11 cellular contexts compared by ENCODE assay signal in the genomic region with DNA sequence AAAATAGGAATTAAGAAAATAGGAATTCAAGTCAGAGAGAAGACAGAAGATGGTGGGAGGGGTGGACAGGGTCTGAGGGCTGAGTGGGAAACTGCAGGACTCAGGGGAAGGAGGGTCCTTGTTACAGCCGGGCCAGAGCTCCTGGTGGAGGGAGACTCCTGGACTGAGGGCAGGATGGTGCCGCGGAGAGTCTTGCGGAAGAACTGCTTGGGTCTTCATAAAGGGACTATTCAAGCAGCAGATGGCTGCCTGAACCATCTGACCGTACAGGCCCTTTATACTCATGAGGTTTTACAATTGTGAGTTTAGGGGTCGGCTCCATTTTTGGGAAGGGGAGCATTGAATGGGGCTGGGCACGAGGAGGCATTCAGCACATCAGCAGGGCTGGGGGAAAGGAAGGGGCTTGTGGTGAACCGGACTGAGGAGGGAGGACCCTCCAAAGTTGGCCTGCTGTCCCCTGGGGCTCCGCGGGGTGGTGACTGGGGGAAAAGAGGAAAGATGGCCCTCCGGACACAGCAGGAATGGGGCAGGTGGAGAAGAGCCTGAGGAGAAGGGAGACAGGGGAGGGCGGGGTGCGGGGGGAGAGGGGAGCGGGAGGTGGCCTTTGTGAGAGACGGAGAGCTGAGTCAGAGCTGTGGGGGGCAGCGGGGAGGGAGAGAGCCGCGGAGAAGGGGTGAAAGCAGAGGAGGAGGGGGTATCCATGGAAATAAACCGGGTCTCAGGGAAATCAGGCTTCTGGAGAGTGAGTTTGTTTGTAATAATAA. TPM values are rescaled to one million over a fixed set of nuclear protein-coding genes. Genes with fewer than 3 reads are reported as not detected.
DNase-seq lines count a peak whose midpoint lies in the region; ATAC-seq, FAIRE-seq and TF ChIP-seq lines count a peak whose summit lies in the region.
"Had no signal": no experiment of that assay in that cellular context is flagged by ENCODE, and none has a peak within 500 bp of the region (broad histone marks: within the 10 kb centered on the region; RNA-seq: fewer than 3 reads in every experiment).

No MANE protein-coding gene starts in this region.

- TF ChIP-seq POLR2A in stomach (IDR thresholded peaks at IDR 0.05) (no peak), GM12891 (IDR thresholded peaks at IDR 0.05; ENCODE audit: low read depth, low read length) (no peak)

- H3K27me3 Mint-ChIP-seq in activated T-cell treated with anti-CD3 and anti-CD28 coated beads, Interleukin-2, amount 50 U/mL, for 4 hours (ENCODE audit: low read depth): peaks cover 30% of the 10 kb centered on the region
- peaks cover 48% of the 10 kb centered on the region for H3K27me3 Mint-ChIP-seq in activated CD8-positive, alpha-beta T cell treated with anti-CD3 and anti-CD28 coated beads, Interleukin-2, amount 10 ng/mL, durations not matched to agents 7 days and 5 days (ENCODE audit: low read depth)

- peaks cover 3% of the 10 kb centered on the region for H3K4me1 Mint-ChIP-seq in activated T-cell treated with anti-CD3 and anti-CD28 coated beads, Interleukin-2, amount 50 U/mL, for 4 hours (ENCODE audit: low read depth)
- peaks cover 6% of the 10 kb centered on the region for H3K4me1 Mint-ChIP-seq in activated CD8-positive, alpha-beta T cell treated with anti-CD3 and anti-CD28 coated beads, Interleukin-2, amount 10 ng/mL, durations not matched to agents 7 days and 5 days (ENCODE audit: low read depth)

- DNase-seq in activated T-cell treated with anti-CD3 and anti-CD28 coated beads, Interleukin-2, amount 50 U/mL, for 4 hours: no peak
- DNase-seq in activated T-cell treated with anti-CD3 and anti-CD28 coated beads for 4 hours (no peak), stomach (no peak), NCI-H2107 (lab: John Stamatoyannopoulos, UW) (no peak), GM12891 (ENCODE audit: insufficient read length, low spot score) (no peak), SHP77 (lab: John Stamatoyannopoulos, UW) (no peak)
- DNase-seq in activated CD8-positive, alpha-beta T cell treated with anti-CD3 and anti-CD28 coated beads, Interleukin-2, amount 10 ng/mL, durations not matched to agents 7 days and 5 days: no peak
- DNase-seq: NCI-H526 treated with DMSO at 0.1 percent for 48 hours, right cardiac atrium had no signal

- H3K9me3 ChIP-seq in iPS-18c (ENCODE audit: control insufficient read depth, insufficient read depth, low read length) (no peaks in the 10 kb centered on the region), stomach (no peaks in the 10 kb centered on the region)

- no peaks in the 10 kb centered on the region for H3K36me3 ChIP-seq in stomach

- peaks cover 17 to 19% (median 18%) of the 10 kb centered on the region in 4 donors for H3K4me1 ChIP-seq in stomach

- peak overlapping the region; percentile 78 for H3K4me3 ChIP-seq in iPS-18c (ENCODE audit: insufficient read depth, low read depth, low read length)
- peak overlapping the region in 3 of 4 donors; percentile 58 to 82 (median 75) for H3K4me3 ChIP-seq in stomach

- TF ChIP-seq EP300 in stomach (IDR thresholded peaks at IDR 0.05): no peak

- H3K27ac ChIP-seq in stomach: no peak overlapping the region

- no peak for FAIRE-seq in GM12891 (lab: Jason Lieb, UNC)
- FAIRE-seq: bronchial epithelial cell had no signal

- no peak for ATAC-seq in activated T-cell treated with anti-CD3 and anti-CD28 coated beads, Interleukin-2, amount 50 U/mL, for 4 hours
- no peak for ATAC-seq in activated CD8-positive, alpha-beta T cell treated with anti-CD3 and anti-CD28 coated beads, Interleukin-2, amount 10 ng/mL, durations not matched to agents 7 days and 5 days
- ATAC-seq: right cardiac atrium had no signal

- no peak overlapping the region for H3K27ac Mint-ChIP-seq in activated CD8-positive, alpha-beta T cell treated with anti-CD3 and anti-CD28 coated beads, Interleukin-2, amount 10 ng/mL, durations not matched to agents 7 days and 5 days

- 32 to 40% (median 37%) methylated on average over 19 of the region's 19 CpGs for WGBS in stomach, 5 donors

- peaks cover 12 to 64% (median 35%) of the 10 kb centered on the region in 3 donors for H3K27me3 ChIP-seq in stomach

- intact Hi-C loops in stomach (cut with DNase I; ENCODE audit: low total_unique reads): no loop called here

- no peaks in the 10 kb centered on the region for H3K36me3 Mint-ChIP-seq in activated T-cell treated with anti-CD3 and anti-CD28 coated beads, Interleukin-2, amount 50 U/mL, for 4 hours (ENCODE audit: insufficient read depth)
- no peaks in the 10 kb centered on the region for H3K36me3 Mint-ChIP-seq in activated CD8-positive, alpha-beta T cell treated with anti-CD3 and anti-CD28 coated beads, Interleukin-2, amount 10 ng/mL, durations not matched to agents 7 days and 5 days (ENCODE audit: low read depth)

- H3K9me3 Mint-ChIP-seq in activated T-cell treated with anti-CD3 and anti-CD28 coated beads, Interleukin-2, amount 50 U/mL, for 4 hours: no peaks in the 10 kb centered on the region
- H3K9me3 Mint-ChIP-seq in activated CD8-positive, alpha-beta T cell treated with anti-CD3 and anti-CD28 coated beads, Interleukin-2, amount 10 ng/mL, durations not matched to agents 7 days and 5 days (ENCODE audit: insufficient read depth): no peaks in the 10 kb centered on the region

- TF ChIP-seq CTCF in stomach (IDR thresholded peaks at IDR 0.05): no peak

- peak overlapping the region; percentile 70 for H3K4me3 Mint-ChIP-seq in activated T-cell treated with anti-CD3 and anti-CD28 coated beads, Interleukin-2, amount 50 U/mL, for 4 hours
- peak overlapping the region; percentile 50 for H3K4me3 Mint-ChIP-seq in activated CD8-positive, alpha-beta T cell treated with anti-CD3 and anti-CD28 coated beads, Interleukin-2, amount 10 ng/mL, durations not matched to agents 7 days and 5 days

- POLR2A ChIA-PET in activated CD8-positive, alpha-beta T cell treated with anti-CD3 and anti-CD28 coated beads, Interleukin-2, amount 10 ng/mL, durations not matched to agents 7 days and 5 days (lab: Charles Lee): interaction anchor here (1.2 kb wide), 1 partner anchor 14 kb away, joined by 3 read pairs; no protein-coding TSS in a partner anchor

- CTCF ChIA-PET in activated CD8-positive, alpha-beta T cell treated with anti-CD3 and anti-CD28 coated beads, Interleukin-2, amount 10 ng/mL, durations not matched to agents 7 days and 5 days (lab: Charles Lee): interaction anchor here (0.8 to 2.2 kb wide), 6 partner anchors 8 to 120 kb away, joined by 3 to 9 read pairs (median 4); no protein-coding TSS in a partner anchor

TF ChIP-seq in GM12891, 5 proteins besides CTCF, POLR2A, EP300 and RAD21:
- TF ChIP-seq POLR2AphosphoS5 (IDR thresholded peaks at IDR 0.05; ENCODE audit: low read depth, low read length) (no peak), POU2F2 (IDR thresholded peaks at IDR 0.05; ENCODE audit: low read depth, low read length) (no peak), SPI1 (IDR thresholded peaks at IDR 0.05; ENCODE audit: low read depth, low read length) (no peak), PAX5 (IDR thresholded peaks at IDR 0.05; ENCODE audit: insufficient read depth, low read length, severe bottlenecking) (no peak), TAF1 (IDR thresholded peaks at IDR 0.05; ENCODE audit: low read depth, low read length) (no peak)
TF ChIP-seq in GM12891: peak in this region for 0.

RNA-seq across cellular contexts. Expression of gene FAM131B, which starts 1.5 kb away (rescaled TPM):
- under 1 TPM; 0.28 to 0.50 (median 0.43) TPM for total RNA-seq in activated T-cell treated with anti-CD3 and anti-CD28 coated beads, Interleukin-2, amount 50 U/mL, for 4 hours
- total RNA-seq in activated CD8-positive, alpha-beta T cell treated with anti-CD3 and anti-CD28 coated beads, Interleukin-2, amount 10 ng/mL, durations not matched to agents 7 days and 5 days: 1 to 10 TPM; 2.2 to 2.4 TPM
- 10 to 100 TPM in 1 of 5 donors, 1 to 10 TPM in 1, under 1 TPM in 2, not detected in 1; 0.29 to 14.0 (median 0.95) TPM for total RNA-seq in stomach
- polyA plus RNA-seq in stomach: under 1 TPM; 0.33 to 0.56 (median 0.46) TPM
- 0.03 TPM for polyA plus RNA-seq in GM12891 (2012; ENCODE audit: low read depth, missing spikeins)

RNA-seq across cellular contexts. Expression of gene ZYX, which starts 20.2 kb away (rescaled TPM):
- 10 to 100 TPM; 89.0 to 94.2 (median 90.6) TPM for total RNA-seq in activated T-cell treated with anti-CD3 and anti-CD28 coated beads, Interleukin-2, amount 50 U/mL, for 4 hours
- total RNA-seq in activated CD8-positive, alpha-beta T cell treated with anti-CD3 and anti-CD28 coated beads, Interleukin-2, amount 10 ng/mL, durations not matched to agents 7 days and 5 days: 100 to 1,000 TPM; 179 to 192 TPM
- 100 to 1,000 TPM in 1 of 5 donors, 10 to 100 TPM in 4; 20.6 to 102 (median 64.0) TPM for total RNA-seq in stomach
- 10 to 100 TPM; 73.4 to 79.2 (median 74.1) TPM for polyA plus RNA-seq in stomach
- polyA plus RNA-seq in GM12891 (2012; ENCODE audit: low read depth, missing spikeins): 69.6 TPM

RNA-seq across cellular contexts. Expression of gene CLCN1, which starts 45.1 kb away (rescaled TPM):
- total RNA-seq in activated T-cell treated with anti-CD3 and anti-CD28 coated beads, Interleukin-2, amount 50 U/mL, for 4 hours: not detected
- total RNA-seq in activated CD8-positive, alpha-beta T cell treated with anti-CD3 and anti-CD28 coated beads, Interleukin-2, amount 10 ng/mL, durations not matched to agents 7 days and 5 days: under 1 TPM in 1 of 2 experiments, not detected in 1; 0.13 TPM
- not detected for total RNA-seq in stomach
- under 1 TPM in 1 of 3 donors, not detected in 2; 0.28 TPM for polyA plus RNA-seq in stomach
- 0.10 TPM for polyA plus RNA-seq in GM12891 (2012; ENCODE audit: low read depth, missing spikeins)
- total RNA-seq: right cardiac atrium had no signal
- polyA plus RNA-seq: right cardiac atrium had no signal

RNA-seq across cellular contexts. Expression of gene EPHA1, which starts 47.7 kb away (rescaled TPM):
- 1 to 10 TPM; 1.1 to 1.9 (median 1.5) TPM for total RNA-seq in activated T-cell treated with anti-CD3 and anti-CD28 coated beads, Interleukin-2, amount 50 U/mL, for 4 hours
- total RNA-seq in activated CD8-positive, alpha-beta T cell treated with anti-CD3 and anti-CD28 coated beads, Interleukin-2, amount 10 ng/mL, durations not matched to agents 7 days and 5 days: 10 to 100 TPM; 12.4 to 15.7 TPM
- total RNA-seq in stomach: 10 to 100 TPM in 3 of 5 donors, 1 to 10 TPM in 2; 5.3 to 31.9 (median 12.5) TPM
- polyA plus RNA-seq in stomach: 10 to 100 TPM in 1 of 3 donors, 1 to 10 TPM in 2; 4.7 to 25.9 (median 5.6) TPM
- 0.72 TPM for polyA plus RNA-seq in GM12891 (2012; ENCODE audit: low read depth, missing spikeins)
